32 cellular contexts compared by ENCODE assay signal in genomic region chr12:92155733-92156132, GRCh38. TPM values are rescaled to one million over a fixed set of nuclear protein-coding genes. Genes with fewer than 3 reads are reported as not detected.
DNase-seq lines count a peak whose midpoint lies in the region; ATAC-seq and TF ChIP-seq lines count a peak whose summit lies in the region.
"Had no signal": no experiment of that assay in that cellular context is flagged by ENCODE, and none has a peak within 500 bp of the region (broad histone marks: within the 10 kb centered on the region; RNA-seq: fewer than 3 reads in every experiment).

No MANE protein-coding gene starts in this region.

- intact Hi-C loops in activated B cell treated with CpG ODN at 0.5 μM for 24 hours (cut with micrococcal nuclease) (loop anchor here (1.0 kb wide), 1 partner anchor 9 kb away; no protein-coding TSS in a partner anchor), uterus (cut with DNase I; ENCODE audit: low total_unique reads) (no loop called here)

- no peaks in the 10 kb centered on the region for H3K9me3 ChIP-seq in uterus
- H3K9me3 ChIP-seq: heart right ventricle, neutrophil, right lobe of liver, testis, vagina had no signal

- no peak overlapping the region for H3K4me3 ChIP-seq in uterus
- H3K4me3 ChIP-seq: heart right ventricle, right lobe of liver, testis, vagina had no signal

- H3K9me3 Mint-ChIP-seq in stimulated activated naive CD8-positive, alpha-beta T cell treated with anti-CD3 and anti-CD28 coated beads, Interleukin-15, Interleukin-2, amounts not matched to agents 100 ng/mL and 50 ng/mL, for 24 hours: no peaks in the 10 kb centered on the region
- no peaks in the 10 kb centered on the region for H3K9me3 Mint-ChIP-seq in activated B cell treated with CpG ODN at 0.5 μM for 24 hours
- H3K9me3 Mint-ChIP-seq in memory B cell: no peaks in the 10 kb centered on the region
- H3K9me3 Mint-ChIP-seq: activated T-helper 1 cell treated with anti-CD3 and anti-CD28 coated beads, Interleukin-12 subunit alpha, Interleukin-12 subunit beta, Interleukin-2, Interleukin-4 antibody, amounts not matched to agents 30 ng/mL and 10 ng/mL and 1 ng/mL, durations not matched to agents 14 hours and 24 hours and 36 hours; HFFc6; WTC11 had no signal

- no peaks in the 10 kb centered on the region for H3K27me3 Mint-ChIP-seq in stimulated activated naive CD8-positive, alpha-beta T cell treated with anti-CD3 and anti-CD28 coated beads, Interleukin-15, Interleukin-2, amounts not matched to agents 100 ng/mL and 50 ng/mL, for 24 hours
- H3K27me3 Mint-ChIP-seq in activated B cell treated with CpG ODN at 0.5 μM for 24 hours (no peaks in the 10 kb centered on the region), memory B cell (no peaks in the 10 kb centered on the region)
- H3K27me3 Mint-ChIP-seq: progenitor cell of endocrine pancreas had no signal

- TF ChIP-seq POLR2A in uterus (IDR thresholded peaks at IDR 0.05): no peak

- peaks cover 50% of the 10 kb centered on the region for H3K4me1 Mint-ChIP-seq in stimulated activated naive CD8-positive, alpha-beta T cell treated with anti-CD3 and anti-CD28 coated beads, Interleukin-15, Interleukin-2, amounts not matched to agents 100 ng/mL and 50 ng/mL, for 24 hours (ENCODE audit: low read depth)
- H3K4me1 Mint-ChIP-seq in activated B cell treated with CpG ODN at 0.5 μM for 24 hours: peaks cover 78% of the 10 kb centered on the region
- H3K4me1 Mint-ChIP-seq in memory B cell: peaks cover 44% of the 10 kb centered on the region
- H3K4me1 Mint-ChIP-seq: WTC11 had no signal

- CTCF ChIA-PET in activated B cell treated with CpG ODN at 0.5 μM for 24 hours (lab: Charles Lee): interaction anchor here (1.0 kb wide), 1 partner anchor 344 kb away, joined by 3 read pairs; no protein-coding TSS in a partner anchor

- no peak for TF ChIP-seq CTCF in activated B cell treated with CpG ODN at 0.5 μM for 24 hours (IDR thresholded peaks at IDR 0.05)
- no peak for TF ChIP-seq CTCF in uterus (IDR thresholded peaks at IDR 0.05)

- H3K36me3 Mint-ChIP-seq in stimulated activated naive CD8-positive, alpha-beta T cell treated with anti-CD3 and anti-CD28 coated beads, Interleukin-15, Interleukin-2, amounts not matched to agents 100 ng/mL and 50 ng/mL, for 24 hours (ENCODE audit: low read depth): no peaks in the 10 kb centered on the region
- peaks cover 14% of the 10 kb centered on the region for H3K36me3 Mint-ChIP-seq in activated B cell treated with CpG ODN at 0.5 μM for 24 hours (ENCODE audit: low read depth)
- peaks cover 12% of the 10 kb centered on the region for H3K36me3 Mint-ChIP-seq in memory B cell

- H3K27me3 ChIP-seq in uterus: no peaks in the 10 kb centered on the region
- H3K27me3 ChIP-seq: heart right ventricle, neutrophil, right lobe of liver, testis, vagina had no signal

- no peak for ATAC-seq in stimulated activated naive CD8-positive, alpha-beta T cell treated with anti-CD3 and anti-CD28 coated beads, Interleukin-15, Interleukin-2, amounts not matched to agents 100 U/mL and 50 U/mL, for 24 hours
- ATAC-seq in activated B cell treated with CpG ODN at 0.5 μM for 24 hours (ENCODE audit: low read depth) (peak; percentile 7), memory B cell (ENCODE audit: low read depth) (no peak), GM19452 (IDR thresholded peaks at IDR 0.05; ENCODE audit: unreplicated experiment) (no peak)
- ATAC-seq: heart right ventricle, left cardiac atrium, Panc1, right lobe of liver, WTC11 had no signal

- H3K4me3 Mint-ChIP-seq in stimulated activated naive CD8-positive, alpha-beta T cell treated with anti-CD3 and anti-CD28 coated beads, Interleukin-15, Interleukin-2, amounts not matched to agents 100 ng/mL and 50 ng/mL, for 24 hours: no peak overlapping the region
- H3K4me3 Mint-ChIP-seq in activated B cell treated with CpG ODN at 0.5 μM for 24 hours: peak overlapping the region; percentile 79
- peak overlapping the region; percentile 84 for H3K4me3 Mint-ChIP-seq in memory B cell
- H3K4me3 Mint-ChIP-seq: activated naive CD4-positive, alpha-beta T cell treated with anti-CD3 and anti-CD28 coated beads for 36 hours; activated T-helper 1 cell treated with anti-CD3 and anti-CD28 coated beads, Interleukin-12 subunit alpha, Interleukin-12 subunit beta, Interleukin-2, Interleukin-4 antibody, amounts not matched to agents 30 ng/mL and 10 ng/mL and 1 ng/mL, durations not matched to agents 14 hours and 24 hours and 36 hours; HFFc6; WTC11 had no signal

- POLR2A ChIA-PET in activated B cell treated with CpG ODN at 0.5 μM for 24 hours (lab: Charles Lee): interaction anchor here (0.6 to 14.7 kb wide), 6 partner anchors 10 to 350 kb away, joined by 3 to 351 read pairs (median 4); partner anchors contain the start of gene BTG1

- no peak overlapping the region for H3K27ac ChIP-seq in uterus
- H3K27ac ChIP-seq: heart right ventricle, neutrophil, right lobe of liver, testis, vagina had no signal

- no peak for DNase-seq in stimulated activated naive CD8-positive, alpha-beta T cell treated with anti-CD3 and anti-CD28 coated beads, Interleukin-15, Interleukin-2, amounts not matched to agents 100 U/mL and 50 U/mL, for 24 hours
- no peak for DNase-seq in activated B cell treated with CpG ODN at 0.5 μM for 24 hours
- no peak for DNase-seq in memory B cell (ENCODE audit: low spot score in 2 of 2)
- DNase-seq in COLO829 (ENCODE audit: low spot score): no peak
- no peak for DNase-seq in uterus
- DNase-seq in T-helper 1 cell: no peak
- DNase-seq: activated CD4-positive, alpha-beta T cell treated with anti-CD3 and anti-CD28 coated beads, Interleukin-2, amount 50 U/mL, for 4 hours; activated CD8-positive, alpha-beta memory T cell treated with anti-CD3 and anti-CD28 coated beads, Interleukin-2, amount 50 U/mL, for 4 hours; activated naive CD4-positive, alpha-beta T cell treated with anti-CD3 and anti-CD28 coated beads for 36 hours; effector CD8-positive, alpha-beta T cell; erythroblast; foreskin melanocyte; GF-D8; heart right ventricle; HFFc6; left cardiac atrium; MV-4-11; NCI-H510A treated with DMSO at 0.1 percent for 48 hours; right lobe of liver; SIG-M5; stimulated activated CD4-positive, alpha-beta T cell treated with anti-CD3 and anti-CD28 coated beads, Interleukin-4, amount 100 ng/mL, for 4 hours; stimulated activated naive CD4-positive, alpha-beta T cell; SW 1271; testis had no signal

- no peaks in the 10 kb centered on the region for H3K36me3 ChIP-seq in uterus
- H3K36me3 ChIP-seq: heart right ventricle, neutrophil, right lobe of liver, vagina had no signal

- H3K27ac Mint-ChIP-seq in stimulated activated naive CD8-positive, alpha-beta T cell treated with anti-CD3 and anti-CD28 coated beads, Interleukin-15, Interleukin-2, amounts not matched to agents 100 ng/mL and 50 ng/mL, for 24 hours: peak overlapping the region; percentile 26
- H3K27ac Mint-ChIP-seq in activated B cell treated with CpG ODN at 0.5 μM for 24 hours: peak overlapping the region; percentile 96
- peak overlapping the region; percentile 96 for H3K27ac Mint-ChIP-seq in memory B cell
- H3K27ac Mint-ChIP-seq: activated naive CD4-positive, alpha-beta T cell treated with anti-CD3 and anti-CD28 coated beads for 36 hours; activated T-helper 1 cell treated with anti-CD3 and anti-CD28 coated beads, Interleukin-12 subunit alpha, Interleukin-12 subunit beta, Interleukin-2, Interleukin-4 antibody, amounts not matched to agents 30 ng/mL and 10 ng/mL and 1 ng/mL, durations not matched to agents 14 hours and 24 hours and 36 hours; HFFc6; progenitor cell of endocrine pancreas; WTC11 had no signal

- no peaks in the 10 kb centered on the region for H3K4me1 ChIP-seq in uterus
- H3K4me1 ChIP-seq: right lobe of liver, vagina had no signal

RNA-seq across cellular contexts. Expression of gene BTG1, which starts 10.1 kb away (rescaled TPM):
- total RNA-seq in activated B cell treated with CpG ODN at 0.5 μM for 24 hours: 423 and 429 TPM in 2 replicates
- total RNA-seq in uterus: 100 to 1,000 TPM in 1 of 4 donors, 10 to 100 TPM in 3; 40.4 to 214 (median 70.1) TPM

Comparison
In these comparisons a context has a peak if more than half of its experiments do, and no peak if none do; other contexts are left out.
1. H3K27ac Mint-ChIP-seq: peak in every context shown above with its lines; median percentile 96 in activated B cell treated with CpG ODN at 0.5 μM for 24 hours; 96 in memory B cell; 26 in stimulated activated naive CD8-positive, alpha-beta T cell treated with anti-CD3 and anti-CD28 coated beads, Interleukin-15, Interleukin-2, amounts not matched to agents 100 ng/mL and 50 ng/mL, for 24 hours.